Comparison of ENCODE assay signal across 20 cellular contexts in the genomic region with DNA sequence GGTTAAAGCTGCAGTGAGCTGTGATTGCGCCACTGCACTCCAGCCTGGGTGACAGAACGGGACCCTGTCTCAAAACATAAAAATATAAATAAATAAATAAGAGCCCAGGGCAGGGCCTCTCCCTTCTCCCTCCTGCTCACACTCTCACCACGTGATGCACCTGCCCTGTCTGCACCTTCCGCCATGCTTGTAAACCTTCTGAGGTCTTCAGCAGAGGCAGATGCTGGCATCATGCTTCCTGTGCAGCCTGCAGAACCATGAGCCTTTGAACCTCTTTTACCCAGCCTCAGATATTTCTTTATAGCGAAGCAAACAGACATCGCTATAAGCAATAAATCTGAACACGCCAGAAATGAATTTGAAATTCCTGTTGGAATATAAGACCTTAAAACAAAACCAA. TPM values are rescaled to one million over a fixed set of nuclear protein-coding genes. Genes with fewer than 3 reads are reported as not detected.
A peak's percentile ranks its signal among the peaks of the same experiment; 100 is the strongest.
DNase-seq lines count a peak whose midpoint lies in the region; ATAC-seq and TF ChIP-seq lines count a peak whose summit lies in the region.
"Had no signal": no experiment of that assay in that cellular context is flagged by ENCODE, and none has a peak within 500 bp of the region (broad histone marks: within the 10 kb centered on the region; RNA-seq: fewer than 3 reads in every experiment).

No MANE protein-coding gene starts in this region.

- H3K9me3 ChIP-seq in naive thymus-derived CD4-positive, alpha-beta T cell (ENCODE audit: control insufficient read depth in 2 of 3, low read length in 3 of 3) = no peaks in the 10 kb centered on the region
- no peaks in the 10 kb centered on the region for H3K9me3 ChIP-seq in thymus (ENCODE audit: control insufficient read depth)
- H3K9me3 ChIP-seq: A549, BE2C had no signal

- peak; percentile 34 for DNase-seq in activated naive CD4-positive, alpha-beta T cell treated with anti-CD3 and anti-CD28 coated beads, Interleukin-2, amount 10 ng/mL, durations not matched to agents 7 days and 5 days
- DNase-seq in activated naive CD4-positive, alpha-beta T cell treated with anti-CD3 and anti-CD28 coated beads, Interleukin-2, amount 50 U/mL, for 16 hours = no peak
- DNase-seq in Calu3 (no peak), medulla oblongata (ENCODE audit: extremely low spot score) (no peak)
- DNase-seq in naive thymus-derived CD4-positive, alpha-beta T cell = peak in 3 of 9 donors; percentile 5 to 45 (median 15)
- DNase-seq: 8988T; ACHN; AML-193; BE2C; CD4-positive, alpha-beta T cell; COR-L47; DMS153; DND-41; GOT3 had no signal

- TF ChIP-seq CTCF in Calu3 (IDR thresholded peaks at IDR 0.05; ENCODE audit: unreplicated experiment) = no peak

- intact Hi-C loops in Calu3 (cut with micrococcal nuclease; ENCODE audit: unreplicated experiment) = no loop called here
- intact Hi-C loops in naive thymus-derived CD4-positive, alpha-beta T cell (cut with micrococcal nuclease) = no loop called here

- CTCF ChIA-PET in activated naive CD4-positive, alpha-beta T cell treated with anti-CD3 and anti-CD28 coated beads, Interleukin-2, amount 10 ng/mL, durations not matched to agents 7 days and 5 days (lab: Charles Lee) = no interaction called here
- CTCF ChIA-PET in Calu3 (lab: Charles Lee) = no interaction called here
- CTCF ChIA-PET in naive thymus-derived CD4-positive, alpha-beta T cell (lab: Charles Lee) = no interaction called here

- H3K27me3 ChIP-seq in naive thymus-derived CD4-positive, alpha-beta T cell (ENCODE audit: control insufficient read depth in 2 of 2, insufficient read depth in 2 of 2, low read length in 2 of 2) = no peaks in the 10 kb centered on the region
- no peaks in the 10 kb centered on the region for H3K27me3 ChIP-seq in thymus (ENCODE audit: control insufficient read depth, insufficient read depth)
- H3K27me3 ChIP-seq: BLaER1 treated with 17β-estradiol and CSF1 and Interleukin-3, amounts not matched to agents 10 nM and 100 nM had no signal

- 79% methylated on average over 7 of the region's 7 CpGs for WGBS in thymus

- H3K27ac ChIP-seq in naive thymus-derived CD4-positive, alpha-beta T cell (ENCODE audit: low read depth, low read length) = no peak overlapping the region
- peak overlapping the region; percentile 47 for H3K27ac ChIP-seq in thymus (ENCODE audit: low read depth)
- H3K27ac ChIP-seq: A549; BLaER1 treated with 17β-estradiol and CSF1 and Interleukin-3, amounts not matched to agents 10 nM and 100 nM had no signal

- no peaks in the 10 kb centered on the region for H3K4me1 ChIP-seq in naive thymus-derived CD4-positive, alpha-beta T cell (ENCODE audit: control insufficient read depth in 2 of 2, insufficient read depth in 2 of 2, low read length in 2 of 2)
- H3K4me1 ChIP-seq in thymus (ENCODE audit: control insufficient read depth, insufficient read depth, low read length) = no peaks in the 10 kb centered on the region
- H3K4me1 ChIP-seq: BE2C, HAP-1 had no signal

- H3K4me3 ChIP-seq in naive thymus-derived CD4-positive, alpha-beta T cell (ENCODE audit: low read length) = no peak overlapping the region
- H3K4me3 ChIP-seq in thymus (ENCODE audit: low read length) = no peak overlapping the region
- H3K4me3 ChIP-seq: A549; BLaER1 treated with 17β-estradiol and CSF1 and Interleukin-3, amounts not matched to agents 10 nM and 100 nM; HAP-1 had no signal

- H3K4me3 Mint-ChIP-seq in activated naive CD4-positive, alpha-beta T cell treated with anti-CD3 and anti-CD28 coated beads, Interleukin-2, amount 10 ng/mL, durations not matched to agents 7 days and 5 days = no peak overlapping the region
- H3K4me3 Mint-ChIP-seq in Calu3 (ENCODE audit: low read depth, unreplicated experiment) = no peak overlapping the region
- H3K4me3 Mint-ChIP-seq in naive thymus-derived CD4-positive, alpha-beta T cell = no peak overlapping the region
- H3K4me3 Mint-ChIP-seq: CD14-positive monocyte; CD4-positive, alpha-beta T cell had no signal

- H3K4me1 Mint-ChIP-seq in activated naive CD4-positive, alpha-beta T cell treated with anti-CD3 and anti-CD28 coated beads, Interleukin-2, amount 10 ng/mL, durations not matched to agents 7 days and 5 days = peaks cover 23% of the 10 kb centered on the region
- peaks cover 51% of the 10 kb centered on the region for H3K4me1 Mint-ChIP-seq in Calu3 (ENCODE audit: low read depth, unreplicated experiment)
- H3K4me1 Mint-ChIP-seq in naive thymus-derived CD4-positive, alpha-beta T cell = peaks cover 0 to 14% (median 8%) of the 10 kb centered on the region in 7 donors

- no peak overlapping the region for H3K27ac Mint-ChIP-seq in activated naive CD4-positive, alpha-beta T cell treated with anti-CD3 and anti-CD28 coated beads, Interleukin-2, amount 10 ng/mL, durations not matched to agents 7 days and 5 days
- H3K27ac Mint-ChIP-seq in Calu3 (ENCODE audit: unreplicated experiment) = peak overlapping the region; percentile 78
- H3K27ac Mint-ChIP-seq in naive thymus-derived CD4-positive, alpha-beta T cell = peak overlapping the region in 1 of 9 donors; percentile 45
- H3K27ac Mint-ChIP-seq: CD14-positive monocyte; CD4-positive, alpha-beta T cell had no signal

- H3K27me3 Mint-ChIP-seq in activated naive CD4-positive, alpha-beta T cell treated with anti-CD3 and anti-CD28 coated beads, Interleukin-2, amount 10 ng/mL, durations not matched to agents 7 days and 5 days = peaks cover 45% of the 10 kb centered on the region
- no peaks in the 10 kb centered on the region for H3K27me3 Mint-ChIP-seq in Calu3 (ENCODE audit: unreplicated experiment)
- H3K27me3 Mint-ChIP-seq in naive thymus-derived CD4-positive, alpha-beta T cell = peaks cover 0 to 10% (median 6%) of the 10 kb centered on the region in 5 donors

- no TSS peak for BruUV-seq in Calu3 (replicated peaks; lab: Mats Ljungman, UMichigan)

- H3K36me3 ChIP-seq in naive thymus-derived CD4-positive, alpha-beta T cell (ENCODE audit: control insufficient read depth in 2 of 3, insufficient read depth in 3 of 3, low read length in 3 of 3) = no peaks in the 10 kb centered on the region
- H3K36me3 ChIP-seq in thymus (ENCODE audit: control insufficient read depth, insufficient read depth) = no peaks in the 10 kb centered on the region
- H3K36me3 ChIP-seq: BE2C; BLaER1 treated with 17β-estradiol and CSF1 and Interleukin-3, amounts not matched to agents 10 nM and 100 nM; HAP-1 had no signal

- peaks cover 1% of the 10 kb centered on the region for H3K9me3 Mint-ChIP-seq in activated naive CD4-positive, alpha-beta T cell treated with anti-CD3 and anti-CD28 coated beads, Interleukin-2, amount 10 ng/mL, durations not matched to agents 7 days and 5 days
- peaks cover 5% of the 10 kb centered on the region for H3K9me3 Mint-ChIP-seq in Calu3 (ENCODE audit: low read depth, unreplicated experiment)
- peaks cover 0 to 10% (median 1%) of the 10 kb centered on the region in 11 donors for H3K9me3 Mint-ChIP-seq in naive thymus-derived CD4-positive, alpha-beta T cell
- H3K9me3 Mint-ChIP-seq: CD14-positive monocyte had no signal

- ATAC-seq in naive thymus-derived CD4-positive, alpha-beta T cell = peak; percentile 55
- no peak for ATAC-seq in GM18858 (IDR thresholded peaks at IDR 0.05; ENCODE audit: unreplicated experiment)
- ATAC-seq: A549 had no signal

- POLR2A ChIA-PET in naive thymus-derived CD4-positive, alpha-beta T cell (lab: Charles Lee) = no interaction called here

- H3K36me3 Mint-ChIP-seq in activated naive CD4-positive, alpha-beta T cell treated with anti-CD3 and anti-CD28 coated beads, Interleukin-2, amount 10 ng/mL, durations not matched to agents 7 days and 5 days = no peaks in the 10 kb centered on the region
- peaks cover 86% of the 10 kb centered on the region for H3K36me3 Mint-ChIP-seq in Calu3 (ENCODE audit: insufficient read depth, unreplicated experiment)
- peaks cover 0 to 9% (median 0%) of the 10 kb centered on the region in 5 donors for H3K36me3 Mint-ChIP-seq in naive thymus-derived CD4-positive, alpha-beta T cell
- H3K36me3 Mint-ChIP-seq: CD14-positive monocyte had no signal

RNA-seq across cellular contexts. Expression of gene HNF1B, which starts 48.5 kb away (rescaled TPM):
- total RNA-seq in Calu3 (2022) = 127 and 130 TPM in 2 replicates
- total RNA-seq in naive thymus-derived CD4-positive, alpha-beta T cell = 1 to 10 TPM in 1 of 5 experiments, not detected in 4; 1.4 TPM
- polyA plus RNA-seq in naive thymus-derived CD4-positive, alpha-beta T cell = not detected
- polyA plus RNA-seq in thymus = 0.30 TPM
- total RNA-seq: CD4-positive, alpha-beta T cell had no signal
- polyA plus RNA-seq: CD14-positive monocyte had no signal

RNA-seq across cellular contexts. Expression of gene DDX52, which starts 53.1 kb away (rescaled TPM):
- total RNA-seq in Calu3 (2022) = 137 and 141 TPM in 2 replicates
- total RNA-seq in naive thymus-derived CD4-positive, alpha-beta T cell = 10 to 100 TPM; 20.8 to 34.0 (median 29.3) TPM
- polyA plus RNA-seq in naive thymus-derived CD4-positive, alpha-beta T cell = 10 to 100 TPM; 11.9 to 17.7 TPM
- 17.2 TPM for polyA plus RNA-seq in thymus

Comparison
In these comparisons a context has a peak if more than half of its experiments do, and no peak if none do; other contexts are left out.
1. RNA of gene HNF1B, which starts 48.5 kb away (total RNA-seq): 127 to 130 TPM in Calu3; 1.4 TPM in naive thymus-derived CD4-positive, alpha-beta T cell; every median in the first group is over 10 times any median in the second.